ENCODE assay signal across 15 cellular contexts in genomic region chr9:37511715-37512010, GRCh38. TPM values are rescaled to one million over a fixed set of nuclear protein-coding genes. Genes with fewer than 3 reads are reported as not detected.
DNase-seq lines count a peak whose midpoint lies in the region; ATAC-seq and TF ChIP-seq lines count a peak whose summit lies in the region.
"Had no signal": no experiment of that assay in that cellular context is flagged by ENCODE, and none has a peak within 500 bp of the region (broad histone marks: within the 10 kb centered on the region; RNA-seq: fewer than 3 reads in every experiment).

No MANE protein-coding gene starts in this region.

- no peaks in the 10 kb centered on the region for H3K27me3 Mint-ChIP-seq in activated T-cell treated with anti-CD3 and anti-CD28 coated beads, Interleukin-2, amount 50 U/mL, for 24 hours
- no peaks in the 10 kb centered on the region for H3K27me3 Mint-ChIP-seq in activated T-cell treated with anti-CD3 and anti-CD28 coated beads, Interleukin-2, amount 50 U/mL, for 72 hours (ENCODE audit: low read depth)
- no peaks in the 10 kb centered on the region for H3K27me3 Mint-ChIP-seq in central memory CD8-positive, alpha-beta T cell
- H3K27me3 Mint-ChIP-seq in nephron progenitor cell (ENCODE audit: low read depth, poor library complexity), result no peaks in the 10 kb centered on the region

- ATAC-seq in activated T-cell treated with anti-CD3 and anti-CD28 coated beads, Interleukin-2, amount 50 U/mL, for 72 hours (replicated peaks in 1 of 2), result no peak
- no peak for ATAC-seq in central memory CD8-positive, alpha-beta T cell (replicated peaks; ENCODE audit: extremely low read depth, poor library complexity, severe bottlenecking)
- no peak for ATAC-seq in omental fat pad (ENCODE audit: low FRiP score)

- DNase-seq in activated T-cell treated with anti-CD3 and anti-CD28 coated beads, Interleukin-2, amount 50 U/mL, for 24 hours, result no peak
- DNase-seq in activated T-cell treated with anti-CD3 and anti-CD28 coated beads, Interleukin-2, amount 50 U/mL, for 72 hours, result no peak
- DNase-seq in central memory CD8-positive, alpha-beta T cell (ENCODE audit: low spot score in 2 of 2), result no peak
- no peak for DNase-seq in nephron progenitor cell
- DNase-seq in omental fat pad (ENCODE audit: low spot score), result no peak
- no peak for DNase-seq in COLO668 (lab: John Stamatoyannopoulos, UW; ENCODE audit: unreplicated experiment)
- DNase-seq in GOT3 (lab: John Stamatoyannopoulos, UW), result no peak
- DNase-seq in NCI-H1092 (lab: John Stamatoyannopoulos, UW), result no peak
- DNase-seq: AML-193, COR-L47, GDM1, MV-4-11, NCI-H1417 treated with DMSO at 0.1 percent for 48 hours, NCI-H2171 treated with DMSO at 0.1 percent for 48 hours had no signal

- H3K36me3 Mint-ChIP-seq in activated T-cell treated with anti-CD3 and anti-CD28 coated beads, Interleukin-2, amount 50 U/mL, for 24 hours (ENCODE audit: low read depth), result peaks cover 36% of the 10 kb centered on the region
- H3K36me3 Mint-ChIP-seq in activated T-cell treated with anti-CD3 and anti-CD28 coated beads, Interleukin-2, amount 50 U/mL, for 72 hours (ENCODE audit: insufficient read depth in 2 of 2), result peaks cover 1 to 2% of the 10 kb centered on the region in 2 donors
- H3K36me3 Mint-ChIP-seq in central memory CD8-positive, alpha-beta T cell (ENCODE audit: insufficient read depth), result peaks cover 9% of the 10 kb centered on the region
- H3K36me3 Mint-ChIP-seq in nephron progenitor cell (ENCODE audit: low read depth), result peaks cover 47% of the 10 kb centered on the region

- no peak overlapping the region for H3K4me3 Mint-ChIP-seq in activated T-cell treated with anti-CD3 and anti-CD28 coated beads, Interleukin-2, amount 50 U/mL, for 24 hours
- H3K4me3 Mint-ChIP-seq in activated T-cell treated with anti-CD3 and anti-CD28 coated beads, Interleukin-2, amount 50 U/mL, for 72 hours, result no peak overlapping the region
- H3K4me3 Mint-ChIP-seq in central memory CD8-positive, alpha-beta T cell, result no peak overlapping the region
- H3K4me3 Mint-ChIP-seq in nephron progenitor cell, result no peak overlapping the region
- H3K4me3 Mint-ChIP-seq: CD14-positive monocyte had no signal

- no peaks in the 10 kb centered on the region for H3K9me3 Mint-ChIP-seq in activated T-cell treated with anti-CD3 and anti-CD28 coated beads, Interleukin-2, amount 50 U/mL, for 24 hours
- no peaks in the 10 kb centered on the region for H3K9me3 Mint-ChIP-seq in activated T-cell treated with anti-CD3 and anti-CD28 coated beads, Interleukin-2, amount 50 U/mL, for 72 hours
- no peaks in the 10 kb centered on the region for H3K9me3 Mint-ChIP-seq in central memory CD8-positive, alpha-beta T cell
- H3K9me3 Mint-ChIP-seq in nephron progenitor cell, result no peaks in the 10 kb centered on the region

- H3K4me1 Mint-ChIP-seq in activated T-cell treated with anti-CD3 and anti-CD28 coated beads, Interleukin-2, amount 50 U/mL, for 24 hours (ENCODE audit: low read depth), result peaks cover 5% of the 10 kb centered on the region
- H3K4me1 Mint-ChIP-seq in activated T-cell treated with anti-CD3 and anti-CD28 coated beads, Interleukin-2, amount 50 U/mL, for 72 hours (ENCODE audit: low read depth), result no peaks in the 10 kb centered on the region
- H3K4me1 Mint-ChIP-seq in central memory CD8-positive, alpha-beta T cell, result peaks cover 13% of the 10 kb centered on the region
- peaks cover 9% of the 10 kb centered on the region for H3K4me1 Mint-ChIP-seq in nephron progenitor cell
- H3K4me1 Mint-ChIP-seq: CD14-positive monocyte had no signal

- H3K27ac Mint-ChIP-seq in activated T-cell treated with anti-CD3 and anti-CD28 coated beads, Interleukin-2, amount 50 U/mL, for 24 hours, result peak overlapping the region; percentile 54
- H3K27ac Mint-ChIP-seq in activated T-cell treated with anti-CD3 and anti-CD28 coated beads, Interleukin-2, amount 50 U/mL, for 72 hours, result no peak overlapping the region
- peak overlapping the region; percentile 15 for H3K27ac Mint-ChIP-seq in central memory CD8-positive, alpha-beta T cell (ENCODE audit: low read depth)
- H3K27ac Mint-ChIP-seq in nephron progenitor cell, result peak overlapping the region; percentile 60

- TF ChIP-seq CTCF in nephron progenitor cell (IDR thresholded peaks at IDR 0.05) (no peak), omental fat pad (IDR thresholded peaks at IDR 0.05) (no peak)

RNA-seq across cellular contexts. Expression of gene POLR1E, which starts 25.9 kb away (rescaled TPM):
- 10 to 100 TPM; 67.8 to 77.2 TPM for total RNA-seq in activated T-cell treated with anti-CD3 and anti-CD28 coated beads, Interleukin-2, amount 50 U/mL, for 72 hours
- 10 to 100 TPM; 23.6 to 59.1 (median 41.6) TPM for total RNA-seq in omental fat pad

RNA-seq across cellular contexts. Expression of gene ZBTB5, which starts 46.4 kb away (rescaled TPM):
- total RNA-seq in activated T-cell treated with anti-CD3 and anti-CD28 coated beads, Interleukin-2, amount 50 U/mL, for 72 hours, result 10 to 100 TPM in 1 of 2 donors, 1 to 10 TPM in 1; 9.9 to 13.2 TPM
- 1 to 10 TPM; 7.4 to 8.7 (median 7.8) TPM for total RNA-seq in omental fat pad
